18 cellular contexts compared by ENCODE assay signal in genomic region chr3:106121491-106122289, GRCh38.
"Had no signal": no experiment of that assay in that cellular context is flagged by ENCODE, and none has a peak within 500 bp of the region (broad histone marks: within the 10 kb centered on the region; RNA-seq: fewer than 3 reads in every experiment).

No MANE protein-coding gene starts in this region.

- H3K36me3 ChIP-seq: left lung, neutrophil, tibial nerve had no signal

- H3K4me3 ChIP-seq: left lung, tibial nerve had no signal

- H3K4me1 ChIP-seq: left lung had no signal

- H3K27me3 Mint-ChIP-seq: activated CD4-positive, alpha-beta T cell treated with anti-CD3 and anti-CD28 coated beads, Interleukin-2, amount 10 ng/mL, durations not matched to agents 7 days and 5 days; activated naive CD8-positive, alpha-beta T cell treated with anti-CD3 and anti-CD28 coated beads, Interleukin-2, amount 10 ng/mL, durations not matched to agents 7 days and 5 days; stimulated activated memory B cell treated with anti-CD40 and anti-IgM and Interleukin-4, amounts not matched to agents 10 μg/mL and 1 μg/mL and 100 μg/mL, for 72 hours; T-cell had no signal

- H3K27ac Mint-ChIP-seq: activated CD4-positive, alpha-beta T cell treated with anti-CD3 and anti-CD28 coated beads, Interleukin-2, amount 10 ng/mL, durations not matched to agents 7 days and 5 days; activated naive CD8-positive, alpha-beta T cell treated with anti-CD3 and anti-CD28 coated beads, Interleukin-2, amount 10 ng/mL, durations not matched to agents 7 days and 5 days; endodermal cell; natural killer cell; T-cell had no signal

- H3K27ac ChIP-seq: left lung, neutrophil, tibial nerve had no signal

- ATAC-seq: left lung; natural killer cell; stimulated activated memory B cell treated with anti-CD40 and anti-IgM and Interleukin-4, amounts not matched to agents 10 μg/mL and 1 μg/mL and 100 μg/mL, for 72 hours; T-cell had no signal

- DNase-seq: activated CD4-positive, alpha-beta T cell treated with anti-CD3 and anti-CD28 coated beads, Interleukin-2, amount 10 ng/mL, durations not matched to agents 7 days and 5 days; activated CD8-positive, alpha-beta memory T cell treated with anti-CD3 and anti-CD28 coated beads for 24 hours; activated gamma-delta T cell treated with Interleukin-2 at 50 U/mL for 16 hours; activated naive CD8-positive, alpha-beta T cell treated with anti-CD3 and anti-CD28 coated beads, Interleukin-2, amount 10 ng/mL, durations not matched to agents 7 days and 5 days; aorta; dermis blood vessel endothelial cell; endodermal cell; hypothalamus; kidney; left lung; natural killer cell; posterior cingulate gyrus; stimulated activated CD4-positive, alpha-beta T cell treated with anti-CD3 and anti-CD28 coated beads, Interleukin-2, amount 100 ng/mL, for 48 hours; T-cell; T-helper 9 cell had no signal

- H3K9me3 ChIP-seq: left lung, neutrophil, tibial nerve had no signal

- H3K9me3 Mint-ChIP-seq: endodermal cell; natural killer cell; stimulated activated memory B cell treated with anti-CD40 and anti-IgM and Interleukin-4, amounts not matched to agents 10 μg/mL and 1 μg/mL and 100 μg/mL, for 72 hours; T-cell had no signal

- H3K36me3 Mint-ChIP-seq: natural killer cell; stimulated activated memory B cell treated with anti-CD40 and anti-IgM and Interleukin-4, amounts not matched to agents 10 μg/mL and 1 μg/mL and 100 μg/mL, for 72 hours; T-cell had no signal

- H3K4me3 Mint-ChIP-seq: activated CD4-positive, alpha-beta T cell treated with anti-CD3 and anti-CD28 coated beads, Interleukin-2, amount 10 ng/mL, durations not matched to agents 7 days and 5 days; activated naive CD8-positive, alpha-beta T cell treated with anti-CD3 and anti-CD28 coated beads, Interleukin-2, amount 10 ng/mL, durations not matched to agents 7 days and 5 days; endodermal cell; natural killer cell; stimulated activated memory B cell treated with anti-CD40 and anti-IgM and Interleukin-4, amounts not matched to agents 10 μg/mL and 1 μg/mL and 100 μg/mL, for 72 hours; T-cell had no signal
